Comparison of ENCODE assay signal across 6 cellular contexts in genomic region chr5:178519804-178520203, GRCh38.
"Had no signal": no experiment of that assay in that cellular context is flagged by ENCODE, and none has a peak within 500 bp of the region (broad histone marks: within the 10 kb centered on the region; RNA-seq: fewer than 3 reads in every experiment).

No MANE protein-coding gene starts in this region.

- H3K4me1 ChIP-seq: HAP-1 had no signal

- FAIRE-seq: H1, H54, K562 had no signal

- DNase-seq: KG1 had no signal

- H3K36me3 ChIP-seq: HAP-1 had no signal

- H3K4me3 ChIP-seq: GM23338, HAP-1, K562 had no signal

- H3K9me3 ChIP-seq: HAP-1 had no signal
